In genomic region chr1:15154480-15155036, GRCh38 we compare ENCODE assay signal across 8 cellular contexts. TPM values are rescaled to one million over a fixed set of nuclear protein-coding genes. Genes with fewer than 3 reads are reported as not detected.
DNase-seq lines count a peak whose midpoint lies in the region; ATAC-seq and TF ChIP-seq lines count a peak whose summit lies in the region.

No MANE protein-coding gene starts in this region.

- no peaks in the 10 kb centered on the region for H3K36me3 ChIP-seq in ascending aorta

- H3K27ac ChIP-seq in ascending aorta: peak overlapping the region in 1 of 2 donors; percentile 82

- intact Hi-C loops in ascending aorta (cut with DNase I): loop anchor here (10.0 kb wide), 2 partner anchors 230 to 250 kb away; partner anchors contain the start of gene EFHD2

- no peaks in the 10 kb centered on the region for H3K36me3 Mint-ChIP-seq in activated T-cell treated with anti-CD3 and anti-CD28 coated beads, Interleukin-2, amount 50 U/mL, for 24 hours (ENCODE audit: low read depth)
- no peaks in the 10 kb centered on the region for H3K36me3 Mint-ChIP-seq in stimulated activated naive B cell treated with anti-CD40 and anti-IgM and Interleukin-4, amounts not matched to agents 10 μg/mL and 1 μg/mL and 100 μg/mL, for 72 hours

- peak overlapping the region; percentile 78 to 91 for H3K4me3 ChIP-seq in ascending aorta

- no peak for DNase-seq in activated T-cell treated with anti-CD3 and anti-CD28 coated beads, Interleukin-2, amount 50 U/mL, for 24 hours
- DNase-seq in activated T-cell treated with anti-CD3 and anti-CD28 coated beads, Interleukin-2, amount 50 U/mL, for 1 hour: no peak
- DNase-seq in ascending aorta (ENCODE audit: low spot score in 2 of 2) (peak in 1 of 2 donors; percentile 70), iPS-NIHi7 (ENCODE audit: extremely low spot score) (peak; percentile 60), D341Med (ENCODE audit: low spot score) (no peak), NCI-H1105 treated with DMSO at 0.1 percent for 48 hours (lab: John Stamatoyannopoulos, UW) (no peak), NOMO-1 treated with DMSO at 0.1 percent for 48 hours (lab: John Stamatoyannopoulos, UW; ENCODE audit: unreplicated experiment) (no peak)
- no peak for DNase-seq in stimulated activated naive B cell treated with anti-CD40 and anti-IgM and Interleukin-4, amounts not matched to agents 10 μg/mL and 1 μg/mL and 100 μg/mL, for 72 hours

- peaks cover 0 to 3% of the 10 kb centered on the region in 2 donors for H3K4me1 ChIP-seq in ascending aorta

- peaks cover 25% of the 10 kb centered on the region for H3K4me1 Mint-ChIP-seq in activated T-cell treated with anti-CD3 and anti-CD28 coated beads, Interleukin-2, amount 50 U/mL, for 24 hours (ENCODE audit: low read depth)
- H3K4me1 Mint-ChIP-seq in stimulated activated naive B cell treated with anti-CD40 and anti-IgM and Interleukin-4, amounts not matched to agents 10 μg/mL and 1 μg/mL and 100 μg/mL, for 72 hours: peaks cover 14 to 40% of the 10 kb centered on the region in 2 donors

- peak overlapping the region; percentile 3 for H3K4me3 Mint-ChIP-seq in activated T-cell treated with anti-CD3 and anti-CD28 coated beads, Interleukin-2, amount 50 U/mL, for 24 hours
- H3K4me3 Mint-ChIP-seq in stimulated activated naive B cell treated with anti-CD40 and anti-IgM and Interleukin-4, amounts not matched to agents 10 μg/mL and 1 μg/mL and 100 μg/mL, for 72 hours: peak overlapping the region; percentile 6 to 56

- TF ChIP-seq CTCF in ascending aorta (IDR thresholded peaks at IDR 0.05): no peak

- H3K27ac Mint-ChIP-seq in activated T-cell treated with anti-CD3 and anti-CD28 coated beads, Interleukin-2, amount 50 U/mL, for 24 hours: no peak overlapping the region
- H3K27ac Mint-ChIP-seq in stimulated activated naive B cell treated with anti-CD40 and anti-IgM and Interleukin-4, amounts not matched to agents 10 μg/mL and 1 μg/mL and 100 μg/mL, for 72 hours: no peak overlapping the region

- no peaks in the 10 kb centered on the region for H3K27me3 ChIP-seq in ascending aorta

- peaks cover 59% of the 10 kb centered on the region for H3K27me3 Mint-ChIP-seq in activated T-cell treated with anti-CD3 and anti-CD28 coated beads, Interleukin-2, amount 50 U/mL, for 24 hours
- H3K27me3 Mint-ChIP-seq in stimulated activated naive B cell treated with anti-CD40 and anti-IgM and Interleukin-4, amounts not matched to agents 10 μg/mL and 1 μg/mL and 100 μg/mL, for 72 hours: peaks cover 43 to 52% of the 10 kb centered on the region in 2 donors

- ATAC-seq in stimulated activated naive B cell treated with anti-CD40 and anti-IgM and Interleukin-4, amounts not matched to agents 10 μg/mL and 1 μg/mL and 100 μg/mL, for 72 hours (replicated peaks): peak in 1 of 2 donors; percentile 33

- H3K9me3 ChIP-seq in ascending aorta: no peaks in the 10 kb centered on the region

- H3K9me3 Mint-ChIP-seq in activated T-cell treated with anti-CD3 and anti-CD28 coated beads, Interleukin-2, amount 50 U/mL, for 24 hours: no peaks in the 10 kb centered on the region
- peaks cover 0 to 4% of the 10 kb centered on the region in 2 donors for H3K9me3 Mint-ChIP-seq in stimulated activated naive B cell treated with anti-CD40 and anti-IgM and Interleukin-4, amounts not matched to agents 10 μg/mL and 1 μg/mL and 100 μg/mL, for 72 hours

RNA-seq across cellular contexts. Expression of gene TMEM51, which starts 1.0 kb away (rescaled TPM):
- not detected for total RNA-seq in ascending aorta
